Comparison of ENCODE assay signal across 13 cellular contexts in the genomic region with DNA sequence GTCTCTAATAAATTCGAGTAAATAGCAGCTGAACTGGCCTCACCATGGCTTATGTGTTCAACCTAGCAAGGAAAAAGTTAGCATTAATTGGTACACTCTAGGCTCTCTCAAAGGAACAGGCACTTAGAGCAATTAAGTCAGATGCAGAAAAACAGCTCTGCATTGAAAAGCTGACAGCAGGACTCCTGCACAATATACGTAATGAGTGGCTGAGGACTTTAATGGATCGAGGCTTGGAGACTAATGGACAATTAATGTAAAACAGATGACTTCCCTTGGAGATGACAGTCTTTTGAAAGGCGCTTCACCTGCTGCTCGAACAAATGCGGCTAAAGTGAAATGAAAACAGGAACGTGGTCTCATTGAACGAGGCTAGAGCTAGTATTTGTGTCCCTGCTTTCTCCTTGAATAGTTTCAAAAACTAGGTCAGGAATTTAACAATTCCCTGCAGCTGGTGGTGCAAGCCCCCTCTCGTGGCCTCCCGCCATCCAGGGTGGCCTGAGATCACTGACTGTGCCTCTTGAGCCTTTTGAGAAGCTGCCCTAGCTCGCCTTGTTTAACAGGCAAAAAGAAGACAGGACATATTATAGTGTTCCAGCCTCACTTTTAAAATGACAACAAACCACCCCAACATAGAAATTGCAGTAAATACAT.
DNase-seq lines count a peak whose midpoint lies in the region; ATAC-seq and TF ChIP-seq lines count a peak whose summit lies in the region.
"Had no signal": no experiment of that assay in that cellular context is flagged by ENCODE, and none has a peak within 500 bp of the region (broad histone marks: within the 10 kb centered on the region; RNA-seq: fewer than 3 reads in every experiment).

No MANE protein-coding gene starts in this region.

- 0 out of 2 replicates have a peak, but pooled peaks have one; percentile 13 for TF ChIP-seq RAD21 in SK-N-SH (IDR thresholded peaks at IDR 0.05; ENCODE audit: low read length)

- peak overlapping the region in 1 of 2 experiments; percentile 100; a peak in 3 of 4 replicates for H3K27ac ChIP-seq in SK-N-SH (ENCODE audit: low read depth in 2 of 2, low read length in 1 of 2)
- H3K27ac ChIP-seq: tibial nerve, VCaP had no signal

- POLR2A ChIA-PET in SK-N-SH (lab: Yijun Ruan, JAX): interaction anchor here (0.9 to 2.2 kb wide), 8 partner anchors 8 to 733 kb away, joined by 3 to 18 read pairs (median 5); partner anchors contain the start of gene PHIP

- no peak for TF ChIP-seq CTCF in SK-N-SH (IDR thresholded peaks at IDR 0.05)

- H3K9ac ChIP-seq in SK-N-SH: no peak overlapping the region

- no peaks in the 10 kb centered on the region for H3K9me3 ChIP-seq in SK-N-SH

- H3F3A ChIP-seq in SK-N-SH (replicated peaks; ENCODE audit: insufficient read depth): no peaks in the 10 kb centered on the region

- H3K9me2 ChIP-seq in SK-N-SH: no peaks in the 10 kb centered on the region

- ATAC-seq in HG02885 (IDR thresholded peaks at IDR 0.05; ENCODE audit: poor library complexity, unreplicated experiment) (no peak), HG02970 (IDR thresholded peaks at IDR 0.05; ENCODE audit: low FRiP score, unreplicated experiment) (no peak), HG02678 (IDR thresholded peaks at IDR 0.05; ENCODE audit: unreplicated experiment) (no peak)
- ATAC-seq: right cardiac atrium had no signal

- WGBS in SK-N-SH (ENCODE audit: low lambda C conversion rate): 15% methylated on average over 11 of the region's 11 CpGs

- H3K27me3 ChIP-seq in SK-N-SH (ENCODE audit: insufficient read depth): no peaks in the 10 kb centered on the region
- H3K27me3 ChIP-seq: tibial nerve had no signal

- H3K4me2 ChIP-seq in SK-N-SH: peak overlapping the region; percentile 49

- peak in 1 of 2 experiments; percentile 98; a peak in 2 of 4 replicates for TF ChIP-seq EP300 in SK-N-SH (IDR thresholded peaks at IDR 0.05; ENCODE audit: borderline replicate concordance in 1 of 2, low read depth in 1 of 2, low read length in 1 of 2)

- no peaks in the 10 kb centered on the region for H4K20me1 ChIP-seq in SK-N-SH (ENCODE audit: insufficient read depth)

- H3K36me3 ChIP-seq in SK-N-SH (replicated peaks in 1 of 2; ENCODE audit: control insufficient read depth in 1 of 2, insufficient read depth in 2 of 2, low read length in 1 of 2): no peaks in the 10 kb centered on the region
- H3K36me3 ChIP-seq: tibial nerve had no signal

- H3K4me3 ChIP-seq in SK-N-SH (ENCODE audit: low read depth in 2 of 2, low read length in 1 of 2): peak overlapping the region in 1 of 2 experiments; percentile 26; a peak in 3 of 4 replicates
- H3K4me3 ChIP-seq: tibial nerve had no signal

- peaks cover 0 to 67% of the 10 kb centered on the region in 2 experiments; a peak in 3 of 4 replicates for H3K4me1 ChIP-seq in SK-N-SH (ENCODE audit: control insufficient read depth in 1 of 2, insufficient read depth in 2 of 2, low read depth in 1 of 2, low read length in 1 of 2)

- 0 out of 2 replicates have a peak overlapping the region, but pooled peaks have one; percentile 24 for H2AFZ ChIP-seq in SK-N-SH (ENCODE audit: low read depth)

- H3K79me2 ChIP-seq in SK-N-SH (ENCODE audit: insufficient read depth): no peaks in the 10 kb centered on the region

- CTCF ChIA-PET in SK-N-SH (lab: Yijun Ruan, JAX): interaction anchor here (1.0 to 5.7 kb wide), 14 partner anchors 8 to 240 kb away, joined by 3 to 116 read pairs (median 4); no protein-coding TSS in a partner anchor

- DNase-seq in DMS 273 (lab: John Stamatoyannopoulos, UW; ENCODE audit: unreplicated experiment) (peak; percentile 53), NCI-H146 treated with DMSO at 0.1 percent for 48 hours (lab: John Stamatoyannopoulos, UW; ENCODE audit: unreplicated experiment) (peak; percentile 99), SK-N-SH (peak; percentile 59), left kidney (ENCODE audit: low read depth, low spot score) (peak; percentile 54)
- DNase-seq in stimulated activated CD4-positive, alpha-beta T cell treated with anti-CD3 and anti-CD28 coated beads, Interleukin-15, amount 100 ng/mL, for 24 hours: no peak
- DNase-seq: activated T-cell treated with anti-CD3 and anti-CD28 coated beads, Interleukin-2, amount 50 U/mL, for 24 hours; Right ventricle myocardium superior had no signal

TF ChIP-seq in SK-N-SH, 30 proteins besides CTCF, POLR2A, EP300 and RAD21 (continues in another document):
- no peak for TF ChIP-seq NRF1 (IDR thresholded peaks at IDR 0.05; ENCODE audit: low read depth, low read length)
- TF ChIP-seq JUND (IDR thresholded peaks at IDR 0.05): no peak
- no peak for TF ChIP-seq RFX5 (IDR thresholded peaks at IDR 0.05; ENCODE audit: low read length)
- TF ChIP-seq FOXM1 (IDR thresholded peaks at IDR 0.05; ENCODE audit: low read depth): 0 out of 2 replicates have a peak, but pooled peaks have one; percentile 53
- TF ChIP-seq, protein P1, sequence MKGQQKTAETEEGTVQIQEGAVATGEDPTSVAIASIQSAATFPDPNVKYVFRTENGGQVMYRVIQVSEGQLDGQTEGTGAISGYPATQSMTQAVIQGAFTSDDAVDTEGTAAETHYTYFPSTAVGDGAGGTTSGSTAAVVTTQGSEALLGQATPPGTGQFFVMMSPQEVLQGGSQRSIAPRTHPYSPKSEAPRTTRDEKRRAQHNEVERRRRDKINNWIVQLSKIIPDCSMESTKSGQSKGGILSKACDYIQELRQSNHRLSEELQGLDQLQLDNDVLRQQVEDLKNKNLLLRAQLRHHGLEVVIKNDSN (IDR thresholded peaks at IDR 0.05; ENCODE audit: borderline replicate concordance, low read depth): no peak
- no peak for TF ChIP-seq SIN3A (IDR thresholded peaks at IDR 0.05; ENCODE audit: borderline replicate concordance, low read depth, low read length)
- no peak for TF ChIP-seq TAF1 (IDR thresholded peaks at IDR 0.05; ENCODE audit: borderline replicate concordance, low read depth, low read length)
- peak; percentile 72; the same call in 1 of the 2 replicates for TF ChIP-seq TEAD4 (IDR thresholded peaks at IDR 0.05; ENCODE audit: borderline replicate concordance, insufficient read depth)
- TF ChIP-seq MXI1 (IDR thresholded peaks at IDR 0.05; ENCODE audit: low read depth, low read length): peak; percentile 67; the same call in 1 of the 2 replicates
- no peak for TF ChIP-seq FOSL2 (IDR thresholded peaks at IDR 0.05; ENCODE audit: borderline replicate concordance, low read depth)
- peak; percentile 93 for TF ChIP-seq FOXJ3 (CRISPR knock-in tag; IDR thresholded peaks at IDR 0.05)
- TF ChIP-seq TCF12 (IDR thresholded peaks at IDR 0.05): peak; percentile 89
- no peak for TF ChIP-seq YY1 (IDR thresholded peaks at IDR 0.05; ENCODE audit: low read depth)
- no peak for TF ChIP-seq EZH2phosphoT487 (IDR thresholded peaks at IDR 0.05; ENCODE audit: borderline replicate concordance, low read depth)
- TF ChIP-seq, protein P2, sequence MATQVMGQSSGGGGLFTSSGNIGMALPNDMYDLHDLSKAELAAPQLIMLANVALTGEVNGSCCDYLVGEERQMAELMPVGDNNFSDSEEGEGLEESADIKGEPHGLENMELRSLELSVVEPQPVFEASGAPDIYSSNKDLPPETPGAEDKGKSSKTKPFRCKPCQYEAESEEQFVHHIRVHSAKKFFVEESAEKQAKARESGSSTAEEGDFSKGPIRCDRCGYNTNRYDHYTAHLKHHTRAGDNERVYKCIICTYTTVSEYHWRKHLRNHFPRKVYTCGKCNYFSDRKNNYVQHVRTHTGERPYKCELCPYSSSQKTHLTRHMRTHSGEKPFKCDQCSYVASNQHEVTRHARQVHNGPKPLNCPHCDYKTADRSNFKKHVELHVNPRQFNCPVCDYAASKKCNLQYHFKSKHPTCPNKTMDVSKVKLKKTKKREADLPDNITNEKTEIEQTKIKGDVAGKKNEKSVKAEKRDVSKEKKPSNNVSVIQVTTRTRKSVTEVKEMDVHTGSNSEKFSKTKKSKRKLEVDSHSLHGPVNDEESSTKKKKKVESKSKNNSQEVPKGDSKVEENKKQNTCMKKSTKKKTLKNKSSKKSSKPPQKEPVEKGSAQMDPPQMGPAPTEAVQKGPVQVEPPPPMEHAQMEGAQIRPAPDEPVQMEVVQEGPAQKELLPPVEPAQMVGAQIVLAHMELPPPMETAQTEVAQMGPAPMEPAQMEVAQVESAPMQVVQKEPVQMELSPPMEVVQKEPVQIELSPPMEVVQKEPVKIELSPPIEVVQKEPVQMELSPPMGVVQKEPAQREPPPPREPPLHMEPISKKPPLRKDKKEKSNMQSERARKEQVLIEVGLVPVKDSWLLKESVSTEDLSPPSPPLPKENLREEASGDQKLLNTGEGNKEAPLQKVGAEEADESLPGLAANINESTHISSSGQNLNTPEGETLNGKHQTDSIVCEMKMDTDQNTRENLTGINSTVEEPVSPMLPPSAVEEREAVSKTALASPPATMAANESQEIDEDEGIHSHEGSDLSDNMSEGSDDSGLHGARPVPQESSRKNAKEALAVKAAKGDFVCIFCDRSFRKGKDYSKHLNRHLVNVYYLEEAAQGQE (IDR thresholded peaks at IDR 0.05; ENCODE audit: low read depth, low read length): 0 out of 2 replicates have a peak, but pooled peaks have one; percentile 29
- TF ChIP-seq ELF1 (IDR thresholded peaks at IDR 0.05): no peak
- no peak for TF ChIP-seq ZBTB33 (IDR thresholded peaks at IDR 0.05; ENCODE audit: borderline replicate concordance, low read depth)
